In genomic region chr15:74906193-74906449, GRCh38 we compare ENCODE assay signal across 8 cellular contexts. TPM values are rescaled to one million over a fixed set of nuclear protein-coding genes. Genes with fewer than 3 reads are reported as not detected.
A peak's percentile ranks its signal among the peaks of the same experiment; 100 is the strongest.
DNase-seq lines count a peak whose midpoint lies in the region; ATAC-seq and TF ChIP-seq lines count a peak whose summit lies in the region.

No MANE protein-coding gene starts in this region.

- no peaks in the 10 kb centered on the region for H3K27me3 ChIP-seq in subcutaneous abdominal adipose tissue (ENCODE audit: control insufficient read depth in 5 of 5, insufficient read depth in 4 of 5, low read length in 5 of 5)

- TF ChIP-seq POLR2A in lower leg skin (IDR thresholded peaks at IDR 0.05), result no peak

- no peak for ATAC-seq in HG03025 (IDR thresholded peaks at IDR 0.05; ENCODE audit: low FRiP score, unreplicated experiment)

- DNase-seq in EH (ENCODE audit: low read depth) (peak; percentile 44), RPMI8226 (peak; percentile 64), choroid plexus epithelial cell (ENCODE audit: low read depth) (no peak), lower leg skin (ENCODE audit: low spot score in 2 of 2) (peak in 1 of 2 donors; percentile 88), NAMALWA (ENCODE audit: low spot score) (no peak)

- H3K36me3 ChIP-seq in HEK293 (ENCODE audit: control insufficient read depth in 2 of 2, insufficient read depth in 1 of 2, low read length in 2 of 2) (peaks cover 32 to 44% of the 10 kb centered on the region in 2 experiments), subcutaneous abdominal adipose tissue (ENCODE audit: control insufficient read depth in 5 of 5, insufficient read depth in 5 of 5, low read length in 5 of 5) (peaks cover 5 to 33% (median 26%) of the 10 kb centered on the region in 5 donors)

- intact Hi-C loops in lower leg skin (cut with DNase I; ENCODE audit: low total_unique reads), result no loop called here

- 0% methylated on average over 6 to 17 of the region's 17 CpGs for WGBS in lower leg skin, 2 donors

- POLR2A ChIA-PET in HEK293 (lab: Yijun Ruan, JAX), result interaction anchor here (0.5 to 2.5 kb wide), 21 partner anchors 9 to 419 kb away, joined by 3 to 36 read pairs (median 5); partner anchors contain the start of genes COX5A, MPI, RPP25 and SCAMP2

- H3K27ac ChIP-seq in HEK293 (ENCODE audit: extremely low read depth, low read depth, low read length) (peak overlapping the region; percentile 89), subcutaneous abdominal adipose tissue (ENCODE audit: low read depth, low read length) (peak overlapping the region; percentile 99)

- H3K4me1 ChIP-seq in HEK293 (ENCODE audit: control insufficient read depth, insufficient read depth, low read length), result peaks cover 3% of the 10 kb centered on the region; the same call in 1 of the 2 replicates
- peaks cover 5 to 49% (median 46%) of the 10 kb centered on the region in 5 donors for H3K4me1 ChIP-seq in subcutaneous abdominal adipose tissue (ENCODE audit: control insufficient read depth in 5 of 5, insufficient read depth in 5 of 5, low read length in 5 of 5)

- CTCF ChIA-PET in HEK293 (lab: Yijun Ruan, JAX), result interaction anchor here (0.6 to 8.7 kb wide), 11 partner anchors 9 to 703 kb away, joined by 3 to 79 read pairs (median 4); partner anchors contain the start of gene STRA6

- peak overlapping the region; percentile 82 for H3K4me3 ChIP-seq in HEK293 (ENCODE audit: low read depth, low read length)
- H3K4me3 ChIP-seq in choroid plexus epithelial cell (ENCODE audit: low read depth, low read length), result peak overlapping the region; percentile 84
- peak overlapping the region; percentile 76 for H3K4me3 ChIP-seq in lower leg skin (ENCODE audit: low read depth, poor library complexity, severe bottlenecking)
- peak overlapping the region; percentile 73 to 94 (median 84) for H3K4me3 ChIP-seq in subcutaneous abdominal adipose tissue (ENCODE audit: low read depth in 1 of 5, low read length in 5 of 5)

- peak overlapping the region; percentile 90 to 97 (median 95) for H3K9ac ChIP-seq in subcutaneous abdominal adipose tissue (ENCODE audit: low read length in 5 of 5)

- H3K9me3 ChIP-seq in HEK293 (ENCODE audit: control insufficient read depth, insufficient read depth, low read depth, low read length), result no peaks in the 10 kb centered on the region
- H3K9me3 ChIP-seq in subcutaneous abdominal adipose tissue (ENCODE audit: control insufficient read depth in 5 of 5, low read length in 5 of 5), result no peaks in the 10 kb centered on the region

- TF ChIP-seq CTCF in HEK293 (tag by site-specific recombination; IDR thresholded peaks at IDR 0.05) (no peak), choroid plexus epithelial cell (conservative IDR thresholded peaks at IDR 0.05; ENCODE audit: low read depth, low read length) (no peak), lower leg skin (IDR thresholded peaks at IDR 0.05) (no peak)

TF ChIP-seq in HEK293, 187 proteins besides CTCF, POLR2A, EP300 and RAD21 (continues in another document):
- TF ChIP-seq BCL6B (tag by site-specific recombination; IDR thresholded peaks at IDR 0.05) (peak; percentile 31; the same call in 1 of the 2 replicates), ZNF449 (tag by site-specific recombination; IDR thresholded peaks at IDR 0.05) (no peak), ZNF600 (tag by site-specific recombination; IDR thresholded peaks at IDR 0.05) (peak; percentile 70; the same call in 1 of the 2 replicates), ZNF791 (tag by site-specific recombination; IDR thresholded peaks at IDR 0.05) (no peak), ZFP37 (tag by site-specific recombination; IDR thresholded peaks at IDR 0.05) (peak; percentile 83; the same call in 1 of the 2 replicates), ZBTB44 (tag by site-specific recombination; IDR thresholded peaks at IDR 0.05) (no peak), ZNF580 (tag by site-specific recombination; IDR thresholded peaks at IDR 0.05) (no peak), ZBTB8A (tag by site-specific recombination; IDR thresholded peaks at IDR 0.05) (no peak; the same call in 1 of the 2 replicates), ZNF610 (tag by site-specific recombination; IDR thresholded peaks at IDR 0.05; ENCODE audit: borderline replicate concordance) (no peak), AEBP2 (tag by site-specific recombination; IDR thresholded peaks at IDR 0.05; ENCODE audit: borderline replicate concordance) (no peak), ZNF654 (tag by site-specific recombination; IDR thresholded peaks at IDR 0.05; ENCODE audit: low read depth) (no peak), ZNF121 (tag by site-specific recombination; IDR thresholded peaks at IDR 0.05) (no peak), ZNF311 (tag by site-specific recombination; IDR thresholded peaks at IDR 0.05; ENCODE audit: borderline replicate concordance) (no peak), ZNF394 (tag by site-specific recombination; IDR thresholded peaks at IDR 0.05; ENCODE audit: borderline replicate concordance) (peak; percentile 38; the same call in 1 of the 2 replicates), FEZF1 (tag by site-specific recombination; IDR thresholded peaks at IDR 0.05) (no peak), ZNF354C (tag by site-specific recombination; IDR thresholded peaks at IDR 0.05; ENCODE audit: borderline replicate concordance, low read depth) (no peak), INSM2 (tag by site-specific recombination; IDR thresholded peaks at IDR 0.05) (no peak), GLIS2 (tag by site-specific recombination; IDR thresholded peaks at IDR 0.05) (no peak)

RNA-seq across cellular contexts. Expression of gene FAM219B, which starts 0.5 kb away (rescaled TPM):
- total RNA-seq in lower leg skin, result 10 to 100 TPM; 60.3 to 72.6 (median 67.5) TPM

RNA-seq across cellular contexts. Expression of gene MPI, which starts 16.3 kb away (rescaled TPM):
- total RNA-seq in lower leg skin, result 10 to 100 TPM; 27.6 to 73.1 (median 32.5) TPM

RNA-seq across cellular contexts. Expression of gene COX5A, which starts 31.8 kb away (rescaled TPM):
- total RNA-seq in lower leg skin, result 100 to 1,000 TPM; 109 to 175 (median 137) TPM

RNA-seq across cellular contexts. Expression of gene SCAMP2, which starts 33.0 kb away (rescaled TPM):
- 100 to 1,000 TPM in 3 of 4 donors, 10 to 100 TPM in 1; 97.2 to 134 (median 107) TPM for total RNA-seq in lower leg skin

RNA-seq across cellular contexts. Expression of gene RPP25, which starts 50.5 kb away (rescaled TPM):
- 10 to 100 TPM in 1 of 4 donors, 1 to 10 TPM in 3; 5.4 to 10.6 (median 8.4) TPM for total RNA-seq in lower leg skin

Comparison
In these comparisons a context has a peak if more than half of its experiments do, and no peak if none do; other contexts are left out.
1. DNase-seq: peak in EH (single experiment) and RPMI8226 (single experiment); none in choroid plexus epithelial cell (single experiment) and NAMALWA (single experiment).
2. Peak in every context shown above with its lines, with median percentiles within 50 percentile points of each other: H3K4me3 ChIP-seq.